32 cellular contexts compared by ENCODE assay signal in genomic region chr7:87739306-87739705, GRCh38.
"Had no signal": no experiment of that assay in that cellular context is flagged by ENCODE, and none has a peak within 500 bp of the region (broad histone marks: within the 10 kb centered on the region; RNA-seq: fewer than 3 reads in every experiment).

No MANE protein-coding gene starts in this region.

- H3K36me3 ChIP-seq: ascending aorta, breast epithelium, cardiac muscle cell, colonic mucosa, esophagus squamous epithelium, gastroesophageal sphincter, heart right ventricle, WERI-Rb-1 had no signal

- H3K4me3 ChIP-seq: ascending aorta, breast epithelium, cardiac muscle cell, colonic mucosa, esophagus squamous epithelium, gastroesophageal sphincter, heart right ventricle had no signal

- H3K4me1 ChIP-seq: ascending aorta, breast epithelium, colonic mucosa, esophagus squamous epithelium, gastroesophageal sphincter had no signal

- ATAC-seq: activated CD4-positive, alpha-beta T cell treated with anti-CD3 and anti-CD28 coated beads for 36 hours; activated CD8-positive, alpha-beta memory T cell treated with anti-CD3 and anti-CD28 coated beads, Interleukin-2, amount 10 ng/mL, durations not matched to agents 7 days and 5 days; activated CD8-positive, alpha-beta T cell treated with anti-CD3 and anti-CD28 coated beads, Interleukin-2, amount 10 ng/mL, durations not matched to agents 7 days and 5 days; activated naive CD4-positive, alpha-beta T cell treated with anti-CD3 and anti-CD28 coated beads, Interleukin-2, amount 50 U/mL, for 72 hours; activated T-cell treated with anti-CD3 and anti-CD28 coated beads, Interleukin-2, amount 50 U/mL, for 72 hours; gastroesophageal sphincter; heart right ventricle; T-helper 17 cell had no signal

- H3K27me3 ChIP-seq: ascending aorta, breast epithelium, cardiac muscle cell, colonic mucosa, esophagus squamous epithelium, gastroesophageal sphincter, heart right ventricle had no signal

- H3K27ac ChIP-seq: ascending aorta, breast epithelium, cardiac muscle cell, colonic mucosa, epithelial cell of prostate, esophagus squamous epithelium, gastroesophageal sphincter, heart right ventricle, WERI-Rb-1 had no signal

- H3K9me3 ChIP-seq: ascending aorta, breast epithelium, colonic mucosa, esophagus squamous epithelium, gastroesophageal sphincter, heart right ventricle had no signal

- FAIRE-seq: endometrium, endothelial cell of umbilical vein had no signal

- DNase-seq: activated CD4-positive, alpha-beta memory T cell treated with anti-CD3 and anti-CD28 coated beads for 36 hours; activated CD4-positive, alpha-beta T cell treated with anti-CD3 and anti-CD28 coated beads for 36 hours; activated CD4-positive, alpha-beta T cell treated with anti-CD3 and anti-CD28 coated beads, Interleukin-2, amount 10 ng/mL, durations not matched to agents 24 days and 14 days; activated CD4-positive, CD25-positive, alpha-beta regulatory T cell; activated CD4-positive, CD25-positive, alpha-beta regulatory T cell treated with anti-CD3 and anti-CD28 coated beads, Interleukin-2, amount 50 U/mL, for 72 hours; activated CD8-positive, alpha-beta memory T cell treated with anti-CD3 and anti-CD28 coated beads, Interleukin-2, amount 10 ng/mL, durations not matched to agents 7 days and 5 days; activated CD8-positive, alpha-beta memory T cell treated with anti-CD3 and anti-CD28 coated beads, Interleukin-2, amount 50 U/mL, for 4 hours; activated CD8-positive, alpha-beta T cell treated with anti-CD3 and anti-CD28 coated beads, Interleukin-2, amount 10 ng/mL, durations not matched to agents 7 days and 5 days; activated gamma-delta T cell; activated naive CD4-positive, alpha-beta T cell; activated naive CD4-positive, alpha-beta T cell treated with anti-CD3 and anti-CD28 coated beads, Interleukin-2, amount 10 ng/mL, durations not matched to agents 7 days and 5 days; activated naive CD8-positive, alpha-beta T cell treated with anti-CD3 and anti-CD28 coated beads, Interleukin-2, amount 10 ng/mL, durations not matched to agents 7 days and 5 days; activated T-cell treated with anti-CD3 and anti-CD28 coated beads, Interleukin-2, amount 50 U/mL, for 1 hour; activated T-cell treated with anti-CD3 and anti-CD28 coated beads, Interleukin-2, amount 50 U/mL, for 72 hours; central memory CD4-positive, alpha-beta T cell; cerebellar nuclear complex; colonic mucosa; effector CD8-positive, alpha-beta T cell; esophagus squamous epithelium; foreskin melanocyte; heart right ventricle; T-helper 17 cell; T1000; WERI-Rb-1 had no signal
